ENCODE assay signal across 22 cellular contexts in the genomic region with DNA sequence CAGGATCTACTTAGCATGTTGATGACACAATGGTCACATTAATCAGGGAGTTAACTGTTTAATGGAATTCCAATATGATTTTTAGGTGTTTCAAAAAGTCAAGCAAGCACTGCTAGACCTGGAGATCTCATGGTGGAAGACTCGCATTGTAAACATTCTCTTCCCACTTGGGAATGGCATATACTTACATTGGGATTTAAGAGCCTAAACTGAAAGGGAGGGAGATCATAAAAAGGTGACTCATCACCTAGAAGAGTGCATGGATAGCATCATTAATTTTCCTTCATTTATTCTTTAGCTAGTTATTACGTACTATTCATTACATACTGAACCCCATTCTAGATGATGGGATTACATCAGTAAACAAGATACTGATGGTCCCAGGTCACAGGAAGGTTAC.
"Had no signal": no experiment of that assay in that cellular context is flagged by ENCODE, and none has a peak within 500 bp of the region (broad histone marks: within the 10 kb centered on the region; RNA-seq: fewer than 3 reads in every experiment).

No MANE protein-coding gene starts in this region.

- FAIRE-seq: endometrium, frontal cortex had no signal

- H3K4me3 ChIP-seq: colonic mucosa, esophagus muscularis mucosa, gastroesophageal sphincter, heart left ventricle, hepatocyte, left lung, lower lobe of right lung, mucosa of descending colon had no signal

- H3K4me1 ChIP-seq: colonic mucosa, esophagus muscularis mucosa, gastroesophageal sphincter, heart left ventricle, left lung, lower lobe of right lung had no signal

- H3K27me3 ChIP-seq: colonic mucosa, esophagus muscularis mucosa, foreskin keratinocyte, gastroesophageal sphincter, heart left ventricle, hepatocyte, left lung had no signal

- ATAC-seq: effector memory CD8-positive, alpha-beta T cell; gastroesophageal sphincter; heart left ventricle; left cardiac atrium; left lung; left ventricle myocardium superior; lower lobe of right lung; mucosa of descending colon had no signal

- H3K9me3 ChIP-seq: colonic mucosa, esophagus muscularis mucosa, gastroesophageal sphincter, heart left ventricle, left lung, lower lobe of right lung, mucosa of descending colon had no signal

- H3K79me2 ChIP-seq: hepatocyte had no signal

- H3K4me2 ChIP-seq: hepatocyte had no signal

- DNase-seq: colonic mucosa; cortex of kidney; effector CD8-positive, alpha-beta T cell; effector memory CD8-positive, alpha-beta T cell; endodermal cell; foreskin keratinocyte; heart left ventricle; hypothalamus; immature natural killer cell; islet precursor cell; left cardiac atrium; left lung; left ventricle myocardium superior; lower lobe of right lung; mesenchymal stem cell; mucosa of descending colon; naive B cell had no signal

- H3K27ac ChIP-seq: colonic mucosa, esophagus muscularis mucosa, foreskin keratinocyte, gastroesophageal sphincter, heart left ventricle, hepatocyte, left lung, lower lobe of right lung had no signal

- H2AFZ ChIP-seq: hepatocyte had no signal

- H3K36me3 ChIP-seq: colonic mucosa, esophagus muscularis mucosa, gastroesophageal sphincter, heart left ventricle, left lung, lower lobe of right lung had no signal
